In genomic region chr4:145613546-145614234, GRCh38 we compare ENCODE assay signal across 14 cellular contexts. TPM values are rescaled to one million over a fixed set of nuclear protein-coding genes. Genes with fewer than 3 reads are reported as not detected.
DNase-seq lines count a peak whose midpoint lies in the region; ATAC-seq and TF ChIP-seq lines count a peak whose summit lies in the region.
"Had no signal": no experiment of that assay in that cellular context is flagged by ENCODE, and none has a peak within 500 bp of the region (broad histone marks: within the 10 kb centered on the region; RNA-seq: fewer than 3 reads in every experiment).

No MANE protein-coding gene starts in this region.

- H3K4me1 ChIP-seq in naive thymus-derived CD4-positive, alpha-beta T cell (ENCODE audit: control insufficient read depth in 2 of 2, insufficient read depth in 2 of 2, low read length in 2 of 2): peaks cover 9 to 12% of the 10 kb centered on the region in 2 donors
- H3K4me1 ChIP-seq in stomach: peaks cover 0 to 25% (median 10%) of the 10 kb centered on the region in 4 donors

- POLR2A ChIA-PET in naive thymus-derived CD4-positive, alpha-beta T cell (lab: Charles Lee): no interaction called here

- H3K27ac Mint-ChIP-seq in naive thymus-derived CD4-positive, alpha-beta T cell: no peak overlapping the region

- H3K36me3 ChIP-seq in naive thymus-derived CD4-positive, alpha-beta T cell (ENCODE audit: control insufficient read depth in 2 of 3, insufficient read depth in 3 of 3, low read length in 3 of 3): no peaks in the 10 kb centered on the region
- H3K36me3 ChIP-seq in stomach: no peaks in the 10 kb centered on the region
- H3K36me3 ChIP-seq: transverse colon had no signal

- no peak for TF ChIP-seq EP300 in stomach (IDR thresholded peaks at IDR 0.05)

- TF ChIP-seq CTCF in stomach (IDR thresholded peaks at IDR 0.05): no peak

- H3K4me1 Mint-ChIP-seq in naive thymus-derived CD4-positive, alpha-beta T cell: peaks cover 6 to 26% (median 23%) of the 10 kb centered on the region in 7 donors

- H3K9me3 Mint-ChIP-seq in naive thymus-derived CD4-positive, alpha-beta T cell: peaks cover 0 to 1% (median 0%) of the 10 kb centered on the region in 11 donors

- WGBS in stomach, 5 donors: 64 to 75% (median 70%) methylated on average over 5 of the region's 5 CpGs

- no peaks in the 10 kb centered on the region for H3K9me3 ChIP-seq in naive thymus-derived CD4-positive, alpha-beta T cell (ENCODE audit: control insufficient read depth in 2 of 3, low read length in 3 of 3)
- H3K9me3 ChIP-seq in stomach: no peaks in the 10 kb centered on the region
- H3K9me3 ChIP-seq: transverse colon had no signal

- H3K4me3 ChIP-seq in naive thymus-derived CD4-positive, alpha-beta T cell (ENCODE audit: low read length): no peak overlapping the region
- H3K4me3 ChIP-seq in stomach: no peak overlapping the region
- H3K4me3 ChIP-seq: PC-9, transverse colon had no signal

- TF ChIP-seq POLR2A in stomach (IDR thresholded peaks at IDR 0.05): no peak

- intact Hi-C loops in naive thymus-derived CD4-positive, alpha-beta T cell (cut with micrococcal nuclease): loop anchor here (10.0 kb wide), 3 partner anchors 589 to 2001 kb away; partner anchors contain the start of genes TMEM184C (in 1 of the 2) and TTC29 (in 1 of the 2)
- intact Hi-C loops in stomach (cut with DNase I; ENCODE audit: low total_unique reads): loop anchor here (5.0 kb wide), 1 partner anchor 386 kb away; no protein-coding TSS in a partner anchor

- no peaks in the 10 kb centered on the region for H3K27me3 ChIP-seq in naive thymus-derived CD4-positive, alpha-beta T cell (ENCODE audit: control insufficient read depth in 2 of 2, insufficient read depth in 2 of 2, low read length in 2 of 2)
- H3K27me3 ChIP-seq in stomach: no peaks in the 10 kb centered on the region
- H3K27me3 ChIP-seq: transverse colon had no signal

- H3K27me3 Mint-ChIP-seq in naive thymus-derived CD4-positive, alpha-beta T cell: peaks cover 5 to 15% (median 8%) of the 10 kb centered on the region in 5 donors

- no peaks in the 10 kb centered on the region for H3K36me3 Mint-ChIP-seq in naive thymus-derived CD4-positive, alpha-beta T cell

- H3K27ac ChIP-seq in naive thymus-derived CD4-positive, alpha-beta T cell (ENCODE audit: low read depth, low read length): no peak overlapping the region
- no peak overlapping the region for H3K27ac ChIP-seq in stomach
- H3K27ac ChIP-seq: PC-9, transverse colon had no signal

- DNase-seq in NCI-H82 (lab: John Stamatoyannopoulos, UW): peak; percentile 24
- no peak for DNase-seq in NCI-H82 treated with DMSO at 0.1 percent for 48 hours (lab: John Stamatoyannopoulos, UW; ENCODE audit: unreplicated experiment)
- DNase-seq in naive thymus-derived CD4-positive, alpha-beta T cell: no peak
- DNase-seq in stomach: no peak
- no peak for DNase-seq in effector CD4-positive, alpha-beta T cell
- DNase-seq in COLO668 (lab: John Stamatoyannopoulos, UW; ENCODE audit: unreplicated experiment): no peak
- DNase-seq: 8988T, amygdala, Kasumi-1, PC-9, transverse colon had no signal

- CTCF ChIA-PET in naive thymus-derived CD4-positive, alpha-beta T cell (lab: Charles Lee): interaction anchor here (1.1 kb wide), 1 partner anchor 44 kb away, joined by 3 read pairs; no protein-coding TSS in a partner anchor

- H3K4me3 Mint-ChIP-seq in naive thymus-derived CD4-positive, alpha-beta T cell: no peak overlapping the region

- ATAC-seq in GM21619 (IDR thresholded peaks at IDR 0.05; ENCODE audit: unreplicated experiment): peak; percentile 64
- ATAC-seq in HG03432 (IDR thresholded peaks at IDR 0.05; ENCODE audit: unreplicated experiment): peak; percentile 63
- ATAC-seq in naive thymus-derived CD4-positive, alpha-beta T cell: peak; percentile 33
- ATAC-seq: sciatic nerve had no signal

RNA-seq across cellular contexts. Expression of gene MMAA, which starts 5.5 kb away (rescaled TPM):
- 10 to 100 TPM in 4 of 5 experiments, 1 to 10 TPM in 1; 7.2 to 17.3 (median 12.8) TPM for total RNA-seq in naive thymus-derived CD4-positive, alpha-beta T cell
- 10 to 100 TPM; 14.4 to 15.4 TPM for polyA plus RNA-seq in naive thymus-derived CD4-positive, alpha-beta T cell
- 10 to 100 TPM in 1 of 5 donors, 1 to 10 TPM in 2, under 1 TPM in 2; 0.29 to 13.2 (median 3.1) TPM for total RNA-seq in stomach
- polyA plus RNA-seq in stomach: 10 to 100 TPM in 1 of 3 donors, 1 to 10 TPM in 2; 6.2 to 12.5 (median 7.9) TPM
